ENCODE assay signal across 8 cellular contexts in the genomic region with DNA sequence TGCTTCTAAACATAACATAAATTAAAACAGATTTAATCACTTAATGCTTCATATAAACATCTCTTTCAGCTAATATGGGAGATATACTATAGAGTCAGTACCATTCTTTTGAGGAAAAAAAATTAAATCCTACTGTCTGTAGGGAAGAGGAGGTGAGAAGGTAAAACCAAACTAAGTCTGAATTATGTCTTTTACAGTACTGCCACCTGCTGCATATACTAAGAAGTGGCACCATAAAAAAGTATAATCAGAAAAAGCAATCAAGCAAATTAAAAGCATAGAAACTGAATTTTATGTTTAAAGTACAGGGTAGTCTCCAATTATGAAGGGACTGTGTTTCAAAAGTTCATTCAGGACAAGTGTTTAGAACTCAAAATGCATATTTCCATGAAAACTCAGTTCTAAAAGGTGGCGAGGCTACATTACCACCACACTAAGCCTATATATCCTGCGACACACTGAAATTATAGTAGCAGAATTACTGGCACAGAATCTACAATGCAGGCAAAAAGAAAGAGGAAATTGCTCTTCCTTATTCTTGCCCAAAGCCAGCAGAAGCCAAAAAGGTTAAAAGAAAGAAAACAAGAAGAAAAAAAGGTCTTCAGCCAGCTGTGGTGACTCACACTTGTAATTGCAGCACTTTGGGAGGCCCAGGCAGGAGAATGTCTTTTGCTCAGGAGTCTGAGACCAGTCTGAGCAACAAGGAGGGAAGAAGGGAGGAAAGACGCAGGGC. TPM values are rescaled to one million over a fixed set of nuclear protein-coding genes. Genes with fewer than 3 reads are reported as not detected.
DNase-seq lines count a peak whose midpoint lies in the region; ATAC-seq, FAIRE-seq and TF ChIP-seq lines count a peak whose summit lies in the region.

No MANE protein-coding gene starts in this region.

- peaks cover 2% of the 10 kb centered on the region for H3K79me2 ChIP-seq in HepG2 (ENCODE audit: insufficient read depth, low read length)

- no peak overlapping the region for H3K27ac ChIP-seq in HepG2 (ENCODE audit: extremely low read length, insufficient read depth, low read length)

- no peak for ATAC-seq in HepG2

- peaks cover 10% of the 10 kb centered on the region; the same call in 1 of the 2 replicates for H3K4me1 ChIP-seq in HepG2 (ENCODE audit: insufficient read depth, low read length)

- peak; percentile 15; the same call in 1 of the 2 replicates for TF ChIP-seq RAD21 in HepG2 (CRISPR knock-in tag; IDR thresholded peaks at IDR 0.05)

- H4K20me1 ChIP-seq in HepG2 (ENCODE audit: insufficient read depth, low read length): peaks cover 3% of the 10 kb centered on the region; the same call in 1 of the 2 replicates

- H2AFZ ChIP-seq in HepG2 (ENCODE audit: low read length): no peak overlapping the region

- no peaks in the 10 kb centered on the region for H3K27me3 Mint-ChIP-seq in MCF 10A (ENCODE audit: insufficient read depth, unreplicated experiment)

- CTCF ChIA-PET in MCF 10A (lab: Yijun Ruan, JAX) (interaction anchor here (0.6 to 6.1 kb wide), 41 partner anchors 8 to 1170 kb away, joined by 3 to 147 read pairs (median 5); a partner anchor contains a TSS), HepG2 (lab: Yijun Ruan, JAX; ENCODE audit: low intra/inter-chr PET ratio, low total read pairs) (interaction anchor here (1.1 to 3.8 kb wide), 4 partner anchors 33 to 306 kb away, joined by 3 to 31 read pairs (median 6); no protein-coding TSS in a partner anchor)

- no peak overlapping the region for H3K4me2 ChIP-seq in HepG2 (ENCODE audit: low read depth, low read length)

- no peaks in the 10 kb centered on the region for H3K9me3 ChIP-seq in HepG2 (ENCODE audit: low read length)

- 98% methylated on average over 3 of the region's 3 CpGs for WGBS in HepG2 (ENCODE audit: low lambda C conversion rate)

- in situ Hi-C loops in HepG2 (cut with HindIII; ENCODE audit: extremely low pct_ligation_motif_present, low pct_unique_long_range_greater_than_20kb): loop anchor here (5.0 kb wide), 1 partner anchor 115 kb away; no protein-coding TSS in a partner anchor

- no peak overlapping the region for H3K4me3 Mint-ChIP-seq in MCF 10A (ENCODE audit: unreplicated experiment)

- H3K4me3 ChIP-seq in HepG2 (replicated peaks in 1 of 3; ENCODE audit: insufficient read depth in 1 of 3, low read depth in 2 of 3, low read length in 3 of 3): no peak overlapping the region

- DNase-seq in GM03348 (ENCODE audit: low spot score): peak; percentile 35
- peak; percentile 72 for DNase-seq in NCI-H2171 treated with DMSO at 0.1 percent for 48 hours (lab: John Stamatoyannopoulos, UW)
- peak; percentile 58 for DNase-seq in MCF 10A (ENCODE audit: unreplicated experiment)
- peak; percentile 3 for DNase-seq in HepG2 (ENCODE audit: low spot score)
- no peak for DNase-seq in NCI-H1930 (lab: John Stamatoyannopoulos, UW)
- no peak for DNase-seq in putamen (ENCODE audit: low spot score)
- DNase-seq in hepatic stellate cell (ENCODE audit: low spot score): no peak

- H3K36me3 ChIP-seq in HepG2 (replicated peaks in 1 of 2; ENCODE audit: control insufficient read depth in 1 of 2, insufficient read depth in 2 of 2, low read length in 2 of 2): peaks cover 1 to 42% of the 10 kb centered on the region in 2 experiments; a peak in 4 of 5 replicates

- intact Hi-C loops in MCF 10A (cut with micrococcal nuclease): loop anchor here (1.0 to 5.0 kb wide), 8 partner anchors 83 to 1102 kb away; a partner anchor contains a TSS
- intact Hi-C loops in HepG2 (cut with micrococcal nuclease; ENCODE audit: unreplicated experiment): loop anchor here (1.0 to 10.0 kb wide), 2 partner anchors 117 to 308 kb away; no protein-coding TSS in a partner anchor

- H3K27me3 ChIP-seq in HepG2 (ENCODE audit: control insufficient read depth in 1 of 2, insufficient read depth in 2 of 2, low read length in 2 of 2): no peaks in the 10 kb centered on the region; a peak in 1 of 5 replicates

- POLR2A ChIA-PET in MCF 10A (lab: Yijun Ruan, JAX) (interaction anchor here (0.6 to 3.0 kb wide), 10 partner anchors 8 to 327 kb away, joined by 3 to 22 read pairs (median 4); a partner anchor contains a TSS), HepG2 (lab: Yijun Ruan, JAX) (interaction anchor here (1.7 kb wide), 1 partner anchor 9 kb away, joined by 4 read pairs; a partner anchor contains a TSS)

- H3K9me3 Mint-ChIP-seq in MCF 10A (ENCODE audit: unreplicated experiment): no peaks in the 10 kb centered on the region

- FAIRE-seq in A204.1 (lab: Jason Lieb, UNC) (peak; percentile 89), HepG2 (lab: Jason Lieb, UNC) (peak; percentile 37)

- BruUV-seq in MCF 10A (replicated peaks; lab: Mats Ljungman, UMichigan) (no TSS peak), HepG2 (replicated peaks; lab: Mats Ljungman, UMichigan) (no TSS peak)

- TF ChIP-seq CTCF in MCF 10A (IDR thresholded peaks at IDR 0.05; ENCODE audit: unreplicated experiment) (peak; percentile 84), HepG2 (CRISPR knock-in tag; IDR thresholded peaks at IDR 0.05) (peak; percentile 62)

- peak overlapping the region; percentile 57 for H3K27ac Mint-ChIP-seq in MCF 10A (ENCODE audit: low read depth, unreplicated experiment)

- H3K4me1 Mint-ChIP-seq in MCF 10A (ENCODE audit: insufficient read depth, unreplicated experiment): peaks cover 7% of the 10 kb centered on the region

- H3K36me3 Mint-ChIP-seq in MCF 10A (ENCODE audit: insufficient read depth, unreplicated experiment): peaks cover 39% of the 10 kb centered on the region

- no peak for TF ChIP-seq EP300 in HepG2 (IDR thresholded peaks at IDR 0.05; ENCODE audit: low read depth in 2 of 2, low read length in 2 of 2)
- TF ChIP-seq EP300 in HepG2 (CRISPR knock-in tag; IDR thresholded peaks at IDR 0.05; ENCODE audit: borderline replicate concordance): no peak

- H3K9ac ChIP-seq in HepG2 (ENCODE audit: insufficient read depth, low read depth, low read length): no peak overlapping the region

- no peak for TF ChIP-seq POLR2A in HepG2 (IDR thresholded peaks at IDR 0.05; ENCODE audit: insufficient read depth in 1 of 2, low read depth in 2 of 2, low read length in 2 of 2)

TF ChIP-seq in HepG2, 621 proteins besides CTCF, POLR2A, EP300 and RAD21 (continues in another document):
- TF ChIP-seq ZNF33A (CRISPR knock-in tag; IDR thresholded peaks at IDR 0.05; ENCODE audit: borderline replicate concordance) (no peak), ZSCAN21 (CRISPR knock-in tag; IDR thresholded peaks at IDR 0.05; ENCODE audit: borderline replicate concordance) (no peak), KDM2A (CRISPR knock-in tag; IDR thresholded peaks at IDR 0.05; ENCODE audit: borderline replicate concordance, low read depth) (no peak), FOXP1 (IDR thresholded peaks at IDR 0.05) (no peak), FOXP1 (CRISPR knock-in tag; IDR thresholded peaks at IDR 0.05) (no peak), ZNF225 (CRISPR knock-in tag; IDR thresholded peaks at IDR 0.05) (no peak)

RNA-seq across cellular contexts. Expression of a gene that starts 9.0 kb away (rescaled TPM):
- 39.7 and 42.2 TPM in 2 replicates for total RNA-seq in MCF 10A (2022)
- total RNA-seq in HepG2 (2016; rRNA removed; fragmentation: Illumina TruSeq; extraction: Trizol): 77.4 and 119 TPM in 2 replicates
- 16.8 and 20.7 TPM in 2 replicates for total RNA-seq in HepG2 (2016; cell fraction: cytosol; rRNA removed; fragmentation: Illumina TruSeq; extraction: Trizol; ENCODE audit: low read depth)
- total RNA-seq in HepG2 (2016; cell fraction: insoluble cytoplasmic fraction; rRNA removed; fragmentation: Illumina TruSeq; extraction: Trizol): 80.4 and 129 TPM in 2 replicates
- total RNA-seq in HepG2 (2016; cell fraction: membrane; rRNA removed; fragmentation: Illumina TruSeq; extraction: Trizol): 30.7 and 36.3 TPM in 2 replicates
- 44.8 and 46.6 TPM in 2 replicates for total RNA-seq in HepG2 (2016; cell fraction: nucleus; rRNA removed; fragmentation: Illumina TruSeq; extraction: Trizol)
- polyA plus RNA-seq in HepG2 (2011; rRNA removed): 26.4 and 34.5 TPM in 2 replicates
- polyA plus RNA-seq in HepG2 (2011; cell fraction: cytosol; rRNA removed): 24.3 and 36.8 TPM in 2 replicates
- polyA plus RNA-seq in HepG2 (2011; cell fraction: nucleus; rRNA removed): 20.4 and 20.6 TPM in 2 replicates
- polyA plus RNA-seq in HepG2 (2012): 22.1 and 33.9 TPM in 2 replicates
- polyA plus RNA-seq in HepG2 (2016; cell fraction: cytosol; fragmentation: Illumina TruSeq; extraction: Trizol; ENCODE audit: low read depth): 8.7 and 9.3 TPM in 2 replicates
- 103 and 108 TPM in 2 replicates for polyA plus RNA-seq in HepG2 (2016; cell fraction: insoluble cytoplasmic fraction; fragmentation: Illumina TruSeq; extraction: Trizol; ENCODE audit: low read depth)
- 15.8 and 17.8 TPM in 2 replicates for polyA plus RNA-seq in HepG2 (2016; cell fraction: membrane; fragmentation: Illumina TruSeq; extraction: Trizol; ENCODE audit: low read depth)
- polyA plus RNA-seq in HepG2 (2016; cell fraction: nucleus; fragmentation: Illumina TruSeq; extraction: Trizol; ENCODE audit: insufficient read depth, low read depth): 38.2 and 40.5 TPM in 2 replicates
- 15.7 and 18.6 TPM in 2 replicates for polyA minus RNA-seq in HepG2 (2011; rRNA and poly(A)+ RNA removed; ENCODE audit: low replicate concordance)
- 20.8 and 22.2 TPM in 2 replicates for polyA minus RNA-seq in HepG2 (2011; cell fraction: cytosol; rRNA and poly(A)+ RNA removed)
- 49.3 and 52.6 TPM in 2 replicates for polyA minus RNA-seq in HepG2 (2011; cell fraction: nucleus; rRNA and poly(A)+ RNA removed)

RNA-seq across cellular contexts. Expression of a gene that starts 9.1 kb away (rescaled TPM):
- total RNA-seq in MCF 10A (2022): 31.5 and 35.7 TPM in 2 replicates
- total RNA-seq in HepG2 (2016; rRNA removed; fragmentation: Illumina TruSeq; extraction: Trizol): 8.6 and 10.7 TPM in 2 replicates
- total RNA-seq in HepG2 (2016; cell fraction: cytosol; rRNA removed; fragmentation: Illumina TruSeq; extraction: Trizol; ENCODE audit: low read depth): 1.1 and 1.7 TPM in 2 replicates
- 7.9 and 9.4 TPM in 2 replicates for total RNA-seq in HepG2 (2016; cell fraction: insoluble cytoplasmic fraction; rRNA removed; fragmentation: Illumina TruSeq; extraction: Trizol)
- total RNA-seq in HepG2 (2016; cell fraction: membrane; rRNA removed; fragmentation: Illumina TruSeq; extraction: Trizol): 3.5 and 5.2 TPM in 2 replicates
- total RNA-seq in HepG2 (2016; cell fraction: nucleus; rRNA removed; fragmentation: Illumina TruSeq; extraction: Trizol): 6.4 and 7.0 TPM in 2 replicates
- 6.9 and 7.3 TPM in 2 replicates for polyA plus RNA-seq in HepG2 (2011; rRNA removed)
- 3.9 and 5.7 TPM in 2 replicates for polyA plus RNA-seq in HepG2 (2011; cell fraction: cytosol; rRNA removed)
- 4.0 and 5.4 TPM in 2 replicates for polyA plus RNA-seq in HepG2 (2011; cell fraction: nucleus; rRNA removed)
- 7.4 and 7.5 TPM in 2 replicates for polyA plus RNA-seq in HepG2 (2012)
- 1.7 and 2.9 TPM in 2 replicates for polyA plus RNA-seq in HepG2 (2016; cell fraction: cytosol; fragmentation: Illumina TruSeq; extraction: Trizol; ENCODE audit: low read depth)
- polyA plus RNA-seq in HepG2 (2016; cell fraction: insoluble cytoplasmic fraction; fragmentation: Illumina TruSeq; extraction: Trizol; ENCODE audit: low read depth): 10.3 and 10.7 TPM in 2 replicates
- 3.3 and 4.1 TPM in 2 replicates for polyA plus RNA-seq in HepG2 (2016; cell fraction: membrane; fragmentation: Illumina TruSeq; extraction: Trizol; ENCODE audit: low read depth)
- 6.2 and 8.3 TPM in 2 replicates for polyA plus RNA-seq in HepG2 (2016; cell fraction: nucleus; fragmentation: Illumina TruSeq; extraction: Trizol; ENCODE audit: insufficient read depth, low read depth)
- polyA minus RNA-seq in HepG2 (2011; rRNA and poly(A)+ RNA removed; ENCODE audit: low replicate concordance): 2.8 and 5.4 TPM in 2 replicates
- 2.6 and 5.8 TPM in 2 replicates for polyA minus RNA-seq in HepG2 (2011; cell fraction: cytosol; rRNA and poly(A)+ RNA removed)
- polyA minus RNA-seq in HepG2 (2011; cell fraction: nucleus; rRNA and poly(A)+ RNA removed): 12.6 and 17.0 TPM in 2 replicates

Comparison
In these comparisons a context has a peak if more than half of its experiments do, and no peak if none do; other contexts are left out.
1. DNase-seq: peak in GM03348 (single experiment), NCI-H2171 treated with DMSO at 0.1 percent for 48 hours (single experiment), MCF 10A (single experiment) and HepG2 (single experiment); none in NCI-H1930 (0 of 2), putamen (single experiment) and hepatic stellate cell (single experiment).